In the genomic region with DNA sequence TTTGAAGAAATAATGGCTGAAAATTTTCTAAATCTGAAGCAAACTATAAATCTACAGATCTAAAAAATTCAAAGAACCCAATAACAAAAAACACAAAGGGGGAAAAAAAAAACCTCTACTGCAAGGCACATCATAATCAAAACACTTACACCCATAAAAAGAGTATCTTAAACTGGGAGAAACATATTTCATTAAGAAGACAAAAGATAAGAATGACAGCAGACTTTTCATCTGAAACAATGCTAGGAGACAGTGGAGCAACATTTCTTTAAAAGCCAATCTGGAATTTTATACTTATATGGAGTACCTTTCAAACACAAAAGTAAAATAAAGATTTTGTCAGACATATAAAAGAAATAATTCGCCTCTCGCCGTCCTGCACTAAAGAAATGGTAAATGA, we compare ENCODE assay signal across 28 cellular contexts. TPM values are rescaled to one million over a fixed set of nuclear protein-coding genes. Genes with fewer than 3 reads are reported as not detected.
A peak's percentile ranks its signal among the peaks of the same experiment; 100 is the strongest.
DNase-seq lines count a peak whose midpoint lies in the region; ATAC-seq, FAIRE-seq and TF ChIP-seq lines count a peak whose summit lies in the region.
"Had no signal": no experiment of that assay in that cellular context is flagged by ENCODE, and none has a peak within 500 bp of the region (broad histone marks: within the 10 kb centered on the region; RNA-seq: fewer than 3 reads in every experiment).

No MANE protein-coding gene starts in this region.

- H3K36me3 Mint-ChIP-seq in activated T-helper 2 cell treated with anti-CD3 and anti-CD28 coated beads, Interferon-gamma antibody, Interleukin-2, Interleukin-4, amounts not matched to agents 10 μg/mL and 5 μg/mL and 100 μg/mL, durations not matched to agents 14 hours and 24 hours and 36 hours (ENCODE audit: low read depth), result peaks cover 90% of the 10 kb centered on the region

- in situ Hi-C loops in Caki2 (cut with HindIII; ENCODE audit: low pct_unique_long_range_greater_than_20kb, low sequenced_read_pairs), result no loop called here

- ATAC-seq in A549, result no peak
- ATAC-seq: gastrocnemius medialis, natural killer cell, right cardiac atrium, SK-N-SH treated with all-trans-retinoic acid at 6 μM for 48 hours had no signal

- H3K27ac Mint-ChIP-seq in activated T-helper 2 cell treated with anti-CD3 and anti-CD28 coated beads, Interferon-gamma antibody, Interleukin-2, Interleukin-4, amounts not matched to agents 10 μg/mL and 5 μg/mL and 100 μg/mL, durations not matched to agents 14 hours and 24 hours and 36 hours, result no peak overlapping the region
- H3K27ac Mint-ChIP-seq: CD4-positive, alpha-beta T cell had no signal

- CTCF ChIA-PET in A549 (lab: Yijun Ruan, JAX), result no interaction called here

- peaks cover 22% of the 10 kb centered on the region for H3K9me3 ChIP-seq in A549

- FAIRE-seq in A549 (lab: Jason Lieb, UNC) (no peak), TTC549 (lab: Jason Lieb, UNC) (peak; percentile 88)

- TF ChIP-seq POLR2A in A549 (IDR thresholded peaks at IDR 0.05; ENCODE audit: low read length), result no peak

- POLR2A ChIA-PET in A549 (lab: Yijun Ruan, JAX), result no interaction called here

- H3K4me2 ChIP-seq in A549, result no peak overlapping the region

- no peak for TF ChIP-seq CTCF in A549 (IDR thresholded peaks at IDR 0.05)
- no peak for TF ChIP-seq CTCF in fibroblast of pulmonary artery (IDR thresholded peaks at IDR 0.05; ENCODE audit: low read length, missing control alignments)

- H3K4me3 ChIP-seq in A549 (no peak overlapping the region), fibroblast of pulmonary artery (replicated peaks; ENCODE audit: low read depth, low read length) (no peak overlapping the region)
- H3K4me3 ChIP-seq: adrenal gland, gastrocnemius medialis, left ventricle myocardium inferior, ovary, thoracic aorta had no signal

- no peak overlapping the region for H3K27ac ChIP-seq in A549
- H3K27ac ChIP-seq: adrenal gland, gastrocnemius medialis, left ventricle myocardium inferior, ovary, RWPE1, thoracic aorta had no signal

- H3K4me3 Mint-ChIP-seq in activated T-helper 2 cell treated with anti-CD3 and anti-CD28 coated beads, Interferon-gamma antibody, Interleukin-2, Interleukin-4, amounts not matched to agents 10 μg/mL and 5 μg/mL and 100 μg/mL, durations not matched to agents 14 hours and 24 hours and 36 hours (ENCODE audit: low read depth), result no peak overlapping the region
- H3K4me3 Mint-ChIP-seq: CD4-positive, alpha-beta T cell; immature natural killer cell; natural killer cell had no signal

- intact Hi-C loops in activated T-helper 2 cell treated with anti-CD3 and anti-CD28 coated beads, Interferon-gamma antibody, Interleukin-2, Interleukin-4, amounts not matched to agents 10 μg/mL and 5 μg/mL and 100 μg/mL, durations not matched to agents 14 hours and 24 hours and 36 hours (cut with micrococcal nuclease), result no loop called here

- DNase-seq in A549 (ENCODE audit: low read depth in 1 of 2, low spot score in 1 of 2) (peak in 1 of 2 experiments; percentile 5), Caki2 (ENCODE audit: low read depth) (peak; percentile 7), fibroblast of pulmonary artery (ENCODE audit: low read depth) (peak; percentile 12), GOT3 (lab: John Stamatoyannopoulos, UW) (no peak), SHP77 (lab: John Stamatoyannopoulos, UW) (no peak)
- no peak for DNase-seq in activated T-helper 2 cell treated with anti-CD3 and anti-CD28 coated beads, Interferon-gamma antibody, Interleukin-2, Interleukin-4, amounts not matched to agents 10 μg/mL and 5 μg/mL and 100 μg/mL, durations not matched to agents 14 hours and 24 hours and 36 hours (ENCODE audit: low spot score)
- DNase-seq: activated CD4-positive, alpha-beta T cell treated with anti-CD3 and anti-CD28 coated beads, Interleukin-2, amount 50 U/mL, for 48 hours; activated CD8-positive, alpha-beta memory T cell treated with anti-CD3 and anti-CD28 coated beads, Interleukin-2, amount 50 U/mL, for 48 hours; adrenal gland; CD4-positive, alpha-beta T cell; DMS153; effector CD4-positive, alpha-beta T cell; gastrocnemius medialis; hippocampal formation; immature natural killer cell; left ventricle myocardium inferior; natural killer cell; NCI-H1092; NCI-H187 treated with DMSO at 0.1 percent for 48 hours; NCI-H69; ovary; right cardiac atrium; stimulated activated CD4-positive, alpha-beta T cell treated with anti-CD3 and anti-CD28 coated beads, Interleukin-4, amount 100 ng/mL, for 24 hours; stimulated activated naive CD4-positive, alpha-beta T cell treated with Interleukin-2 at 50 U/mL for 16 hours had no signal

- WGBS in A549 (ENCODE audit: missing lambda C conversion rate), result 96% methylated on average over 3 of the region's 3 CpGs

- peaks cover 30% of the 10 kb centered on the region for H3K9me3 Mint-ChIP-seq in activated T-helper 2 cell treated with anti-CD3 and anti-CD28 coated beads, Interferon-gamma antibody, Interleukin-2, Interleukin-4, amounts not matched to agents 10 μg/mL and 5 μg/mL and 100 μg/mL, durations not matched to agents 14 hours and 24 hours and 36 hours

- TF ChIP-seq RAD21 in A549 (conservative IDR thresholded peaks at IDR 0.05 in 1 of 2, IDR thresholded peaks at IDR 0.05 in 1 of 2), result no peak

- TF ChIP-seq EP300 in A549 (IDR thresholded peaks at IDR 0.05), result no peak

- no peaks in the 10 kb centered on the region for H3K27me3 Mint-ChIP-seq in activated T-helper 2 cell treated with anti-CD3 and anti-CD28 coated beads, Interferon-gamma antibody, Interleukin-2, Interleukin-4, amounts not matched to agents 10 μg/mL and 5 μg/mL and 100 μg/mL, durations not matched to agents 14 hours and 24 hours and 36 hours (ENCODE audit: low read depth)
- H3K27me3 Mint-ChIP-seq: CD4-positive, alpha-beta T cell had no signal

- peaks cover 27% of the 10 kb centered on the region for H3K4me1 Mint-ChIP-seq in activated T-helper 2 cell treated with anti-CD3 and anti-CD28 coated beads, Interferon-gamma antibody, Interleukin-2, Interleukin-4, amounts not matched to agents 10 μg/mL and 5 μg/mL and 100 μg/mL, durations not matched to agents 14 hours and 24 hours and 36 hours (ENCODE audit: low read depth)

- H3K4me1 ChIP-seq in A549, result no peaks in the 10 kb centered on the region
- H3K4me1 ChIP-seq: adrenal gland, gastrocnemius medialis, left ventricle myocardium inferior had no signal

TF ChIP-seq in A549, 52 proteins besides CTCF, POLR2A, EP300 and RAD21:
- TF ChIP-seq KDM1A (IDR thresholded peaks at IDR 0.05; ENCODE audit: low read depth) (0 out of 2 replicates have a peak, but pooled peaks have one; percentile 32), SREBF2 (IDR thresholded peaks at IDR 0.05) (no peak)

RNA-seq across cellular contexts. Expression of gene COP1, which starts 49.1 kb away (rescaled TPM):
- polyA plus RNA-seq in A549 (2011; rRNA removed) (37.9 and 42.0 TPM in 2 replicates), A549 (2017; fragmentation: RNase III; extraction: RNeasy Plus Mini Kit Qiagen cat#74134 plus additional on column Dnase treatment) (21.1 to 21.9 TPM (median 21.6 TPM) in 3 replicates)
- 8.5 and 9.5 TPM in 2 replicates for polyA plus RNA-seq in A549 (2012; cell fraction: cytosol; rRNA removed)
- polyA plus RNA-seq in A549 (2012; cell fraction: nucleus; rRNA removed), result 5.3 and 6.8 TPM in 2 replicates
- 33.3 and 33.6 TPM in 2 replicates for polyA minus RNA-seq in A549 (2011; rRNA and poly(A)+ RNA removed)
- 66.5 and 71.6 TPM in 2 replicates for total RNA-seq in Caki2 (2014; rRNA removed; shearing (Covaris generic); ENCODE audit: low replicate concordance)
- 47.5 and 52.9 TPM in 2 replicates for total RNA-seq in activated T-helper 2 cell treated with anti-CD3 and anti-CD28 coated beads, Interferon-gamma antibody, Interleukin-2, Interleukin-4, amounts not matched to agents 10 μg/mL and 5 μg/mL and 100 μg/mL, durations not matched to agents 14 hours and 24 hours and 36 hours

Comparison
In these comparisons a context has a peak if more than half of its experiments do, and no peak if none do; other contexts are left out.
1. DNase-seq: peak in Caki2 (single experiment) and fibroblast of pulmonary artery (single experiment); none in activated T-helper 2 cell treated with anti-CD3 and anti-CD28 coated beads, Interferon-gamma antibody, Interleukin-2, Interleukin-4, amounts not matched to agents 10 μg/mL and 5 μg/mL and 100 μg/mL, durations not matched to agents 14 hours and 24 hours and 36 hours (single experiment), GOT3 (single experiment) and SHP77 (0 of 2).